In the genomic region with DNA sequence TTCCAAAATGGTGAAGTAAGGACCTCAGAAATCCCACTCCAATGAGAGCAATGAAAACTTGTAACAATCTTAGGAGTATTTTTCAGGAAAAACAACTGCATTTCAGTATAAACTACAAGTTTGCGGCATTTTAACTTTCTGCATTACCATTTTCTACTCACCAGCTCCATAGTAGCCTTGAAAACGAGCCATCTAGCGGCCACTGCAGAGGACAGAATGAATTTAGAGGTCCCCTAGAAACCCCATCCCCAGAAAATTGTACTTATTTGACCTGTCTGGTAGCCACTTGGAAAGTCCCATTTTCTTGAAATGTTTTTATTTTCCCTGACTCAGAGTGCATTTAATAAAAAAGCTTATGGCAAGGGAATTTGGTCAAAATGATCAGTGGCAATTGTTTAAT, we compare ENCODE assay signal across 21 cellular contexts.
DNase-seq lines count a peak whose midpoint lies in the region; ATAC-seq, FAIRE-seq and TF ChIP-seq lines count a peak whose summit lies in the region.
"Had no signal": no experiment of that assay in that cellular context is flagged by ENCODE, and none has a peak within 500 bp of the region (broad histone marks: within the 10 kb centered on the region; RNA-seq: fewer than 3 reads in every experiment).

No MANE protein-coding gene starts in this region.

- H3K4me2 ChIP-seq in OCI-LY7 (ENCODE audit: low read length) (no peak overlapping the region), H1 (ENCODE audit: insufficient read depth in 1 of 2, low read depth in 2 of 2, low read length in 2 of 2) (no peak overlapping the region)
- H3K4me2 ChIP-seq: smooth muscle cell had no signal

- H4K8ac ChIP-seq in H1 (ENCODE audit: extremely low read depth, insufficient read depth, low read length), result no peak overlapping the region

- no peak overlapping the region for H3K9ac ChIP-seq in H1 (replicated peaks in 1 of 4; ENCODE audit: extremely low read depth in 1 of 4, low read depth in 3 of 4, low read length in 3 of 4)

- no peaks in the 10 kb centered on the region for H3K79me1 ChIP-seq in H1 (ENCODE audit: low read depth, low read length)

- TF ChIP-seq CTCF in BJ (IDR thresholded peaks at IDR 0.05; ENCODE audit: insufficient read depth, low read depth, low read length) (peak; percentile 30; the same call in 1 of the 2 replicates), GM13977 (IDR thresholded peaks at IDR 0.05; ENCODE audit: extremely low read depth, insufficient read depth, missing control alignments) (peak; percentile 14), OCI-LY7 (conservative IDR thresholded peaks at IDR 0.05; ENCODE audit: low read length) (peak; percentile 48), H1 (IDR thresholded peaks at IDR 0.05; ENCODE audit: control extremely low read depth in 1 of 3, insufficient read depth in 1 of 3, low read depth in 1 of 3, low read length in 3 of 3) (peak in 2 of 3 experiments; percentile 21 to 43; a peak in 2 of 4 replicates), ovary (IDR thresholded peaks at IDR 0.05) (no peak)

- H3K4me1 ChIP-seq in OCI-LY7 (ENCODE audit: insufficient read depth, low read length, poor library complexity, severe bottlenecking), result no peaks in the 10 kb centered on the region
- no peaks in the 10 kb centered on the region for H3K4me1 ChIP-seq in H1 (replicated peaks in 1 of 4; ENCODE audit: control insufficient read depth in 3 of 4, insufficient read depth in 4 of 4, low read length in 3 of 4)
- H3K4me1 ChIP-seq in ovary (ENCODE audit: insufficient read depth), result no peaks in the 10 kb centered on the region
- H3K4me1 ChIP-seq: SJCRH30 had no signal

- H3K9me3 Mint-ChIP-seq in activated naive CD8-positive, alpha-beta T cell treated with anti-CD3 and anti-CD28 coated beads, Interleukin-2, amount 50 U/mL, for 24 hours, result no peaks in the 10 kb centered on the region
- H3K9me3 Mint-ChIP-seq: activated naive CD4-positive, alpha-beta T cell treated with anti-CD3 and anti-CD28 coated beads, Interleukin-2, amount 50 U/mL, for 72 hours; activated T-cell treated with anti-CD3 and anti-CD28 coated beads, Interleukin-2, amount 50 U/mL, for 4 hours; T-helper 2 cell treated with Interferon-gamma antibody and Interleukin-4, amounts not matched to agents 5 μg/mL and 100 μg/mL, for 36 hours had no signal

- no peak overlapping the region for H3K4me3 Mint-ChIP-seq in activated naive CD8-positive, alpha-beta T cell treated with anti-CD3 and anti-CD28 coated beads, Interleukin-2, amount 50 U/mL, for 24 hours
- H3K4me3 Mint-ChIP-seq: activated T-cell treated with anti-CD3 and anti-CD28 coated beads, Interleukin-2, amount 50 U/mL, for 4 hours; CD4-positive, alpha-beta memory T cell; T-helper 2 cell treated with Interferon-gamma antibody and Interleukin-4, amounts not matched to agents 5 μg/mL and 100 μg/mL, for 36 hours had no signal

- in situ Hi-C loops in GM13977 (cut with MboI; ENCODE audit: low pct_unique_long_range_greater_than_20kb, low sequenced_read_pairs, unreplicated experiment), result no loop called here

- DNase-seq in BJ (ENCODE audit: low read depth), result no peak
- no peak for DNase-seq in GM13977 (ENCODE audit: low spot score)
- peak; percentile 0 for DNase-seq in OCI-LY7 (ENCODE audit: low spot score)
- DNase-seq in H1 (ENCODE audit: low read depth in 1 of 2, low spot score in 2 of 2), result no peak
- DNase-seq in ovary, result no peak
- no peak for DNase-seq in NCI-H2227 treated with DMSO at 0.1 percent for 48 hours (lab: John Stamatoyannopoulos, UW)
- DNase-seq in stimulated activated CD4-positive, alpha-beta T cell treated with anti-CD3 and anti-CD28 coated beads, Interleukin-15, amount 100 ng/mL, for 24 hours, result no peak
- no peak for DNase-seq in activated naive CD8-positive, alpha-beta T cell treated with anti-CD3 and anti-CD28 coated beads, Interleukin-2, amount 50 U/mL, for 24 hours
- DNase-seq: activated T-cell treated with anti-CD3 and anti-CD28 coated beads, Interleukin-2, amount 50 U/mL, for 4 hours; CD4-positive, alpha-beta memory T cell; DMS79 treated with DMSO at 0.1 percent for 48 hours; head of caudate nucleus; NCI-H1105 treated with DMSO at 0.1 percent for 48 hours; NCI-H2081 treated with DMSO at 0.1 percent for 48 hours; stimulated activated CD4-positive, alpha-beta T cell treated with anti-CD3 and anti-CD28 coated beads, Interleukin-4, amount 100 ng/mL, for 24 hours had no signal

- H2BK5ac ChIP-seq in H1 (ENCODE audit: low read depth, low read length), result no peak overlapping the region

- H4K91ac ChIP-seq in H1 (replicated peaks; ENCODE audit: insufficient read length, low read length), result no peak overlapping the region

- H3K36me3 ChIP-seq in BJ (ENCODE audit: control insufficient read depth, insufficient read depth, low read length) (no peaks in the 10 kb centered on the region), OCI-LY7 (ENCODE audit: insufficient read depth, low read length) (no peaks in the 10 kb centered on the region), H1 (ENCODE audit: control insufficient read depth in 2 of 4, insufficient read depth in 4 of 4, low read length in 3 of 4) (no peaks in the 10 kb centered on the region), ovary (no peaks in the 10 kb centered on the region)
- H3K36me3 ChIP-seq: SJCRH30 had no signal

- H3K23me2 ChIP-seq in H1 (ENCODE audit: low read depth, low read length), result no peaks in the 10 kb centered on the region

- ATAC-seq in activated naive CD8-positive, alpha-beta T cell treated with anti-CD3 and anti-CD28 coated beads, Interleukin-2, amount 50 U/mL, for 24 hours, result no peak
- ATAC-seq: activated CD4-positive, CD25-positive, alpha-beta regulatory T cell treated with anti-CD3 and anti-CD28 coated beads, Interleukin-2, amount 50 U/mL, for 24 hours; activated naive CD4-positive, alpha-beta T cell treated with anti-CD3 and anti-CD28 coated beads, Interleukin-2, amount 50 U/mL, for 72 hours; activated T-cell treated with anti-CD3 and anti-CD28 coated beads, Interleukin-2, amount 50 U/mL, for 4 hours had no signal

- no peak for TF ChIP-seq POLR2A in H1 (IDR thresholded peaks at IDR 0.05; ENCODE audit: control extremely low read depth in 1 of 2, low read depth in 2 of 2, low read length in 2 of 2)
- TF ChIP-seq POLR2A in ovary (IDR thresholded peaks at IDR 0.05), result no peak

- POLR2A ChIA-PET in BJ (lab: Charles Lee), result no interaction called here
- POLR2A ChIA-PET in OCI-LY7 (lab: Charles Lee), result interaction anchor here (0.7 to 1.3 kb wide), 2 partner anchors 17 to 21 kb away, joined by 3 read pairs; no protein-coding TSS in a partner anchor
- POLR2A ChIA-PET in H1 (lab: Charles Lee; ENCODE audit: partially characterized antibody), result no interaction called here

- no peak overlapping the region for H3K56ac ChIP-seq in H1 (replicated peaks; ENCODE audit: insufficient read length, low read depth, low read length)

- no peak overlapping the region for H2AFZ ChIP-seq in OCI-LY7 (ENCODE audit: low read length)
- H2AFZ ChIP-seq in H1 (ENCODE audit: low read length), result no peak overlapping the region

- H4K5ac ChIP-seq in H1 (ENCODE audit: insufficient read length, low read depth, low read length), result no peak overlapping the region

- no peak overlapping the region for H2BK120ac ChIP-seq in H1 (replicated peaks; ENCODE audit: low read depth, low read length)

- TF ChIP-seq RAD21 in H1 (IDR thresholded peaks at IDR 0.05 in 1 of 2, conservative IDR thresholded peaks at IDR 0.05 in 1 of 2; ENCODE audit: low read depth in 2 of 2, low read length in 2 of 2), result peak; percentile 27 to 49

- H3K18ac ChIP-seq in H1 (ENCODE audit: extremely low read depth, low read length), result no peak overlapping the region

- no peak overlapping the region for H2BK15ac ChIP-seq in H1 (ENCODE audit: low read length)

- H3K27me3 ChIP-seq in BJ (ENCODE audit: control insufficient read depth, insufficient read depth, low read length) (no peaks in the 10 kb centered on the region), H1 (replicated peaks in 1 of 4; ENCODE audit: control insufficient read depth in 3 of 4, extremely low read depth in 1 of 4, insufficient read depth in 3 of 4, low read length in 3 of 4) (no peaks in the 10 kb centered on the region), ovary (no peaks in the 10 kb centered on the region)
- H3K27me3 ChIP-seq: SJCRH30 had no signal

- H3K9me3 ChIP-seq in OCI-LY7 (ENCODE audit: low read length) (no peaks in the 10 kb centered on the region), H1 (ENCODE audit: insufficient read depth in 2 of 2, low read depth in 1 of 2, low read length in 1 of 2) (no peaks in the 10 kb centered on the region), ovary (no peaks in the 10 kb centered on the region)
- H3K9me3 ChIP-seq: SJCRH30 had no signal

- TF ChIP-seq EP300 in H1 (IDR thresholded peaks at IDR 0.05; ENCODE audit: borderline replicate concordance in 1 of 2, low read depth in 2 of 2, low read length in 2 of 2) (no peak), ovary (IDR thresholded peaks at IDR 0.05) (no peak)

- no peak for FAIRE-seq in H1 (lab: Jason Lieb, UNC)
- FAIRE-seq: urothelium cell line had no signal

- intact Hi-C loops in OCI-LY7 (cut with micrococcal nuclease; ENCODE audit: unreplicated experiment) (no loop called here), ovary (cut with DNase I) (no loop called here)

- no peaks in the 10 kb centered on the region for H3K36me3 Mint-ChIP-seq in activated naive CD8-positive, alpha-beta T cell treated with anti-CD3 and anti-CD28 coated beads, Interleukin-2, amount 50 U/mL, for 24 hours (ENCODE audit: low read depth)
- H3K36me3 Mint-ChIP-seq: activated naive CD4-positive, alpha-beta T cell treated with anti-CD3 and anti-CD28 coated beads, Interleukin-2, amount 50 U/mL, for 72 hours; CD4-positive, alpha-beta memory T cell had no signal

- H3K27ac Mint-ChIP-seq in activated naive CD8-positive, alpha-beta T cell treated with anti-CD3 and anti-CD28 coated beads, Interleukin-2, amount 50 U/mL, for 24 hours, result no peak overlapping the region
- H3K27ac Mint-ChIP-seq: activated naive CD4-positive, alpha-beta T cell treated with anti-CD3 and anti-CD28 coated beads, Interleukin-2, amount 50 U/mL, for 72 hours; CD4-positive, alpha-beta memory T cell; T-helper 2 cell treated with Interferon-gamma antibody and Interleukin-4, amounts not matched to agents 5 μg/mL and 100 μg/mL, for 36 hours had no signal

- H3K79me2 ChIP-seq in OCI-LY7 (ENCODE audit: insufficient read depth, low read depth, low read length) (no peaks in the 10 kb centered on the region), H1 (ENCODE audit: control insufficient read depth in 1 of 2, insufficient read depth in 2 of 2, low read length in 2 of 2) (no peaks in the 10 kb centered on the region)

- no peaks in the 10 kb centered on the region for H3K9me2 ChIP-seq in OCI-LY7 (ENCODE audit: insufficient read depth, low read length)

- WGBS in H1 (ENCODE audit: extremely low coverage in 1 of 2, insufficient coverage in 1 of 2, insufficient read length in 1 of 2, insufficient replicate concordance in 2 of 2, low coverage in 1 of 2, low lambda C conversion rate in 2 of 2, missing lambda C conversion rate in 1 of 2), 2 experiments, result 65% methylated on average over 3 of the region's 3 CpGs; no CpG with 5 or more reads in 1 of the 2 experiments
- 64 to 82% (median 70%) methylated on average over 3 of the region's 3 CpGs for WGBS in ovary, 3 donors

- H4K20me1 ChIP-seq in OCI-LY7 (ENCODE audit: insufficient read depth, low read length) (no peaks in the 10 kb centered on the region), H1 (replicated peaks in 1 of 2; ENCODE audit: control insufficient read depth in 1 of 2, insufficient read depth in 2 of 2, low read length in 2 of 2) (no peaks in the 10 kb centered on the region)

- no peak overlapping the region for H3K23ac ChIP-seq in H1 (ENCODE audit: insufficient read length)

- no TSS peak for BruUV-seq in OCI-LY7 (replicated peaks; lab: Mats Ljungman, UMichigan)

- H2BK12ac ChIP-seq in H1 (ENCODE audit: low read depth, low read length), result no peak overlapping the region

- CTCF ChIA-PET in BJ (lab: Yijun Ruan, JAX), result no interaction called here
- CTCF ChIA-PET in OCI-LY7 (lab: Charles Lee; ENCODE audit: unreplicated experiment), result no interaction called here
- CTCF ChIA-PET in H1 (lab: Charles Lee; ENCODE audit: partially characterized antibody), result interaction anchor here (0.8 to 1.4 kb wide), 3 partner anchors 9 to 764 kb away, joined by 3 to 4 read pairs (median 3); no protein-coding TSS in a partner anchor

- H3K4me1 Mint-ChIP-seq in activated naive CD8-positive, alpha-beta T cell treated with anti-CD3 and anti-CD28 coated beads, Interleukin-2, amount 50 U/mL, for 24 hours, result no peaks in the 10 kb centered on the region
- H3K4me1 Mint-ChIP-seq: CD4-positive, alpha-beta memory T cell had no signal

- no peak overlapping the region for H3K27ac ChIP-seq in OCI-LY7 (ENCODE audit: low read depth, low read length, poor library complexity, severe bottlenecking)
- no peak overlapping the region for H3K27ac ChIP-seq in H1 (ENCODE audit: low read depth, low read length)
- H3K27ac ChIP-seq in ovary, result no peak overlapping the region
- H3K27ac ChIP-seq: SJCRH30 had no signal

- peaks cover 5% of the 10 kb centered on the region for H3K27me3 Mint-ChIP-seq in activated naive CD8-positive, alpha-beta T cell treated with anti-CD3 and anti-CD28 coated beads, Interleukin-2, amount 50 U/mL, for 24 hours

- H3K4ac ChIP-seq in H1 (replicated peaks; ENCODE audit: insufficient read length, low read depth, low read length), result no peak overlapping the region

- H2AK5ac ChIP-seq in H1 (ENCODE audit: low read depth, low read length), result no peak overlapping the region

- H3K4me3 ChIP-seq in BJ (ENCODE audit: low read depth, low read length) (no peak overlapping the region), OCI-LY7 (ENCODE audit: low read depth, low read length, poor library complexity, severe bottlenecking) (no peak overlapping the region), H1 (ENCODE audit: extremely low read depth in 1 of 4, insufficient read depth in 2 of 4, low read depth in 3 of 4, low read length in 4 of 4) (no peak overlapping the region), ovary (no peak overlapping the region)
- H3K4me3 ChIP-seq: SJCRH30, smooth muscle cell had no signal

- no peak overlapping the region for H3K14ac ChIP-seq in H1 (ENCODE audit: insufficient read length)

- H2BK20ac ChIP-seq in H1 (ENCODE audit: low read length), result no peak overlapping the region

Comparison
In these comparisons a context has a peak if more than half of its experiments do, and no peak if none do; other contexts are left out.
1. CTCF ChIP-seq: peak in BJ (single experiment), GM13977 (single experiment), OCI-LY7 (single experiment) and H1 (2 of 3); none in ovary (0 of 3).